In genomic region chr4:48341776-48342558, GRCh38 we compare ENCODE assay signal across 1 cellular context.
TF ChIP-seq lines count a peak whose summit lies in the region.

No MANE protein-coding gene starts in this region.

TF ChIP-seq in K562, 482 proteins besides CTCF, POLR2A, EP300 and RAD21 (continued from another document and continues in another):
- 0 out of 2 replicates have a peak, but pooled peaks have one; percentile 2 for TF ChIP-seq ZNF316 (IDR thresholded peaks at IDR 0.05)
- TF ChIP-seq NFE2 (IDR thresholded peaks at IDR 0.05; ENCODE audit: low read depth) = no peak
- no peak; the same call in 1 of the 2 replicates for TF ChIP-seq CEBPG (CRISPR knock-in tag; IDR thresholded peaks at IDR 0.05)
- TF ChIP-seq CEBPG (tag; conservative IDR thresholded peaks at IDR 0.05 in 1 of 2, IDR thresholded peaks at IDR 0.05 in 1 of 2) = no peak
- no peak for TF ChIP-seq KDM4B (IDR thresholded peaks at IDR 0.05; ENCODE audit: borderline replicate concordance in 2 of 2, low read depth in 1 of 2)
- TF ChIP-seq ZNF175 (CRISPR knock-in tag; IDR thresholded peaks at IDR 0.05; ENCODE audit: low read depth) = no peak
- TF ChIP-seq TAF1 (IDR thresholded peaks at IDR 0.05; ENCODE audit: control insufficient read depth, extremely low read depth, insufficient read depth, low read length, severe bottlenecking) = peak; percentile 40
- TF ChIP-seq SP1 (CRISPR knock-in tag; IDR thresholded peaks at IDR 0.05) = no peak; the same call in 1 of the 2 replicates
- TF ChIP-seq ZNF134 (CRISPR knock-in tag; conservative IDR thresholded peaks at IDR 0.05) = no peak
- TF ChIP-seq DIDO1 (tag; IDR thresholded peaks at IDR 0.05; ENCODE audit: low read depth) = no peak
- no peak for TF ChIP-seq MCM2 (IDR thresholded peaks at IDR 0.05; ENCODE audit: low read depth)
- no peak for TF ChIP-seq ZFP30 (CRISPR knock-in tag; IDR thresholded peaks at IDR 0.05; ENCODE audit: borderline replicate concordance)
- TF ChIP-seq RERE (CRISPR knock-in tag; IDR thresholded peaks at IDR 0.05; ENCODE audit: borderline replicate concordance) = no peak
- TF ChIP-seq ZNF384 (IDR thresholded peaks at IDR 0.05; ENCODE audit: low read depth, low read length) = no peak
- TF ChIP-seq MNT (conservative IDR thresholded peaks at IDR 0.05) = 0 out of 4 replicates have a peak, but pooled peaks of 1 of the 2 experiments have one; percentile 32
- TF ChIP-seq ELF4 (CRISPR knock-in tag; IDR thresholded peaks at IDR 0.05) = no peak
- no peak for TF ChIP-seq ZNF764 (CRISPR knock-in tag; IDR thresholded peaks at IDR 0.05; ENCODE audit: low read depth)
- peak; percentile 93 for TF ChIP-seq ARID4B (CRISPR knock-in tag; IDR thresholded peaks at IDR 0.05)
- TF ChIP-seq ZNF324 (CRISPR knock-in tag; IDR thresholded peaks at IDR 0.05) = no peak
- no peak for TF ChIP-seq MAFK (IDR thresholded peaks at IDR 0.05; ENCODE audit: low read length)
- TF ChIP-seq PRDM10 (IDR thresholded peaks at IDR 0.05; ENCODE audit: partially characterized antibody) = peak; percentile 67
- no peak for TF ChIP-seq EZH2 (IDR thresholded peaks at IDR 0.05; ENCODE audit: borderline replicate concordance, low read depth, low read length)
- no peak for TF ChIP-seq TEAD2 (tag; IDR thresholded peaks at IDR 0.05)
- TF ChIP-seq COPS2 (conservative IDR thresholded peaks at IDR 0.05) = no peak
- no peak for TF ChIP-seq DEAF1 (CRISPR knock-in tag; IDR thresholded peaks at IDR 0.05)
- TF ChIP-seq ZKSCAN1 (IDR thresholded peaks at IDR 0.05; ENCODE audit: low read depth, low read length) = no peak
- no peak for TF ChIP-seq TCF7L2 (IDR thresholded peaks at IDR 0.05; ENCODE audit: low read depth, low read length)
- no peak for TF ChIP-seq ZNF140 (CRISPR knock-in tag; IDR thresholded peaks at IDR 0.05)
- TF ChIP-seq NEUROD1 (IDR thresholded peaks at IDR 0.05; ENCODE audit: borderline replicate concordance, low read depth, low read length, partially characterized antibody) = no peak
- TF ChIP-seq CHAMP1 (IDR thresholded peaks at IDR 0.05) = no peak
- no peak for TF ChIP-seq PHTF2 (CRISPR knock-in tag; IDR thresholded peaks at IDR 0.05)
- TF ChIP-seq ELF2 (CRISPR knock-in tag; IDR thresholded peaks at IDR 0.05) = no peak
- TF ChIP-seq MEF2D (tag; conservative IDR thresholded peaks at IDR 0.05; ENCODE audit: low read depth) = no peak
- TF ChIP-seq ZNF253 (CRISPR knock-in tag; conservative IDR thresholded peaks at IDR 0.05) = no peak
- peak; percentile 4; the same call in 1 of the 2 replicates for TF ChIP-seq L3MBTL2 (IDR thresholded peaks at IDR 0.05)
- no peak for TF ChIP-seq MBD2 (IDR thresholded peaks at IDR 0.05; ENCODE audit: borderline replicate concordance, low read depth)
- TF ChIP-seq ZBTB43 (CRISPR knock-in tag; IDR thresholded peaks at IDR 0.05) = no peak
- no peak for TF ChIP-seq NFIX (CRISPR knock-in tag; IDR thresholded peaks at IDR 0.05; ENCODE audit: low read depth)
- TF ChIP-seq FOXA3 (CRISPR knock-in tag; conservative IDR thresholded peaks at IDR 0.05 in 1 of 2, IDR thresholded peaks at IDR 0.05 in 1 of 2) = peak in 1 of 2 experiments; percentile 35; a peak in 1 of 4 replicates
